In the genomic region with DNA sequence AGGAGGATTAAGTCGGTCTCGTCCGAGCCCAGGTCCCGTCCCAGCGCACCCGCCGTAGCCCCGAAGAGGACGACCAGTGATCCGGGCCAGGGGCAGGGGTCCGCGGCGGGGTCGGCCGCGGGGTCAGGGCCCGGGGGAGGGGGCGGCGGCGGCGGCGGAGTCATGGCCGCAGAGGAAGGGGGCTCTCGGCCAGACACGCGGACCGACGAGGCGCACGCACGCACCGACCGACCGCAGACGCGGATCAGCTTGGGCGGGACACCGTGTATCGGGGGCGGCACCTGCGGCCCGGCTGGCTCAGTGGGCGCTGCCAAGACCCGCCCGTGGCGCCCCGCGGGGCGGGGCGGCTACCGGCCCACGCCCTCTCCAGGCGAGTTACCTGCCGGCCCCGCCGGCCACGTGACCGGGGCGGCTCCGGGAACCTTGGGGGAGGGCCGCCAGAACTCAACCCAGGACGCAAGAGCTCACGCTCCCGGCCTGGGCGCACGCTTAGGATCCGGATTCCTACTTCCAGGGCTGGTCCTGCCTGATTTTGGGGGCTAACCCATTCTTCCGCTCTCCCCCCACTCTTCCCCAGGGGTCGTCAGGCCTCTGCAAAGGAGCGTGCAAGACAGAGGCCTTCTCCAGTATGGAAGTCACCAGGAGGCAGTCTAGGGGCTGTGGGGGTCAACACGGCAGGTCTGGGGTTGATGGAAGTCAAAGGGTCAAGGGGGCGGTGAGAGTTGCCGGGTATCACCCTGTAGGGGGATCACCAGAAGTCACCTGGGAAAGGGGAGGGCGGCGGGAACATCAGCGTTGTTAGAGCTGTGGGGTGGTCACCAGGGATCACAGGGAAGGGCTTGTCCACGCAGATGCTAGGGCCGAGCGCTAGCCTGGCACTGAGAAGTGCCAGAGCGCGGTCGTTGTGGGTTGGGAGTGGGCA, we compare ENCODE assay signal across 1 cellular context.
A peak's percentile ranks its signal among the peaks of the same experiment; 100 is the strongest.
TF ChIP-seq lines count a peak whose summit lies in the region.

Gene ESRP2 (minus strand): TSS at position 246 of the 922 bp plus-strand sequence. CDS start 82 bp downstream, at position 164.

TF ChIP-seq in HEK293, 187 proteins besides CTCF, POLR2A, EP300 and RAD21 (continued from another document and continues in another):
- TF ChIP-seq, protein P1, sequence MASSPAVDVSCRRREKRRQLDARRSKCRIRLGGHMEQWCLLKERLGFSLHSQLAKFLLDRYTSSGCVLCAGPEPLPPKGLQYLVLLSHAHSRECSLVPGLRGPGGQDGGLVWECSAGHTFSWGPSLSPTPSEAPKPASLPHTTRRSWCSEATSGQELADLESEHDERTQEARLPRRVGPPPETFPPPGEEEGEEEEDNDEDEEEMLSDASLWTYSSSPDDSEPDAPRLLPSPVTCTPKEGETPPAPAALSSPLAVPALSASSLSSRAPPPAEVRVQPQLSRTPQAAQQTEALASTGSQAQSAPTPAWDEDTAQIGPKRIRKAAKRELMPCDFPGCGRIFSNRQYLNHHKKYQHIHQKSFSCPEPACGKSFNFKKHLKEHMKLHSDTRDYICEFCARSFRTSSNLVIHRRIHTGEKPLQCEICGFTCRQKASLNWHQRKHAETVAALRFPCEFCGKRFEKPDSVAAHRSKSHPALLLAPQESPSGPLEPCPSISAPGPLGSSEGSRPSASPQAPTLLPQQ (tag by site-specific recombination; IDR thresholded peaks at IDR 0.05): no peak
- TF ChIP-seq ZNF645 (tag by site-specific recombination; IDR thresholded peaks at IDR 0.05) (no peak), ZNF596 (tag by site-specific recombination; IDR thresholded peaks at IDR 0.05) (0 out of 2 replicates have a peak, but pooled peaks have one; percentile 17), KLF10 (tag by site-specific recombination; IDR thresholded peaks at IDR 0.05) (peak; percentile 88), ZNF155 (tag by site-specific recombination; IDR thresholded peaks at IDR 0.05) (no peak), ZBTB8A (tag by site-specific recombination; IDR thresholded peaks at IDR 0.05) (peak; percentile 62), ZNF549 (tag by site-specific recombination; IDR thresholded peaks at IDR 0.05) (no peak), ZBTB26 (tag by site-specific recombination; optimal IDR thresholded peaks at IDR 0.05) (peak; percentile 49), ZFHX2 (tag by site-specific recombination; conservative IDR thresholded peaks at IDR 0.05) (peak; percentile 85), PRDM6 (tag by site-specific recombination; IDR thresholded peaks at IDR 0.05) (no peak), ZNF121 (tag by site-specific recombination; IDR thresholded peaks at IDR 0.05) (no peak), ZNF274 (IDR thresholded peaks at IDR 0.05; ENCODE audit: low read length) (no peak), ZNF274 (tag by site-specific recombination; IDR thresholded peaks at IDR 0.05; ENCODE audit: borderline replicate concordance) (no peak), ZNF768 (tag by site-specific recombination; IDR thresholded peaks at IDR 0.05) (no peak), ZNF133 (tag by site-specific recombination; IDR thresholded peaks at IDR 0.05) (no peak), ZNF433 (tag by site-specific recombination; IDR thresholded peaks at IDR 0.05; ENCODE audit: low read depth) (no peak), KLF17 (tag by site-specific recombination; IDR thresholded peaks at IDR 0.05) (no peak), ZNF571 (tag by site-specific recombination; IDR thresholded peaks at IDR 0.05) (no peak), ZNF404 (tag by site-specific recombination; IDR thresholded peaks at IDR 0.05) (no peak), ZNF670 (tag by site-specific recombination; IDR thresholded peaks at IDR 0.05; ENCODE audit: low read depth) (no peak), OSR2 (tag by site-specific recombination; IDR thresholded peaks at IDR 0.05) (peak; percentile 58; the same call in 1 of the 2 replicates), ZNF114 (tag by site-specific recombination; IDR thresholded peaks at IDR 0.05) (no peak), ZNF830 (tag by site-specific recombination; IDR thresholded peaks at IDR 0.05; ENCODE audit: low read depth) (no peak), IKZF3 (tag by site-specific recombination; IDR thresholded peaks at IDR 0.05) (peak; percentile 60; the same call in 1 of the 2 replicates), EGR2 (tag by site-specific recombination; IDR thresholded peaks at IDR 0.05; ENCODE audit: low read depth) (peak; percentile 30; the same call in 1 of the 2 replicates), ZBTB21 (tag by site-specific recombination; IDR thresholded peaks at IDR 0.05) (no peak), YY2 (tag by site-specific recombination; IDR thresholded peaks at IDR 0.05) (no peak), TSHZ1 (tag by site-specific recombination; IDR thresholded peaks at IDR 0.05; ENCODE audit: borderline replicate concordance) (no peak), ZNF140 (tag by site-specific recombination; IDR thresholded peaks at IDR 0.05) (no peak), ZNF629 (tag by site-specific recombination; IDR thresholded peaks at IDR 0.05) (no peak), ZBTB17 (tag by site-specific recombination; IDR thresholded peaks at IDR 0.05) (no peak; the same call in 1 of the 2 replicates), KLF1 (tag by site-specific recombination; IDR thresholded peaks at IDR 0.05) (peak; percentile 95), HOXC10 (CRISPR knock-in tag; IDR thresholded peaks at IDR 0.05) (no peak), ZNF37A (tag by site-specific recombination; IDR thresholded peaks at IDR 0.05) (no peak), ZFP37 (tag by site-specific recombination; IDR thresholded peaks at IDR 0.05) (no peak), ZNF423 (tag by site-specific recombination; IDR thresholded peaks at IDR 0.05) (no peak), BCL11B (tag by site-specific recombination; IDR thresholded peaks at IDR 0.05; ENCODE audit: low read depth) (peak; percentile 63; the same call in 1 of the 2 replicates), ZNF555 (tag by site-specific recombination; conservative IDR thresholded peaks at IDR 0.05) (no peak)
- TF ChIP-seq, protein P2, sequence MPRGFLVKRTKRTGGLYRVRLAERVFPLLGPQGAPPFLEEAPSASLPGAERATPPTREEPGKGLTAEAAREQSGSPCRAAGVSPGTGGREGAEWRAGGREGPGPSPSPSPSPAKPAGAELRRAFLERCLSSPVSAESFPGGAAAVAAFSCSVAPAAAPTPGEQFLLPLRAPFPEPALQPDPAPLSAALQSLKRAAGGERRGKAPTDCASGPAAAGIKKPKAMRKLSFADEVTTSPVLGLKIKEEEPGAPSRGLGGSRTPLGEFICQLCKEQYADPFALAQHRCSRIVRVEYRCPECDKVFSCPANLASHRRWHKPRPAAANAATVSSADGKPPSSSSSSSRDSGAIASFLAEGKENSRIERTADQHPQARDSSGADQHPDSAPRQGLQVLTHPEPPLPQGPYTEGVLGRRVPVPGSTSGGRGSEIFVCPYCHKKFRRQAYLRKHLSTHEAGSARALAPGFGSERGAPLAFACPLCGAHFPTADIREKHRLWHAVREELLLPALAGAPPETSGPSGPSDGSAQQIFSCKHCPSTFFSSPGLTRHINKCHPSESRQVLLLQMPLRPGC (tag by site-specific recombination; IDR thresholded peaks at IDR 0.05): no peak
- TF ChIP-seq, protein P3, sequence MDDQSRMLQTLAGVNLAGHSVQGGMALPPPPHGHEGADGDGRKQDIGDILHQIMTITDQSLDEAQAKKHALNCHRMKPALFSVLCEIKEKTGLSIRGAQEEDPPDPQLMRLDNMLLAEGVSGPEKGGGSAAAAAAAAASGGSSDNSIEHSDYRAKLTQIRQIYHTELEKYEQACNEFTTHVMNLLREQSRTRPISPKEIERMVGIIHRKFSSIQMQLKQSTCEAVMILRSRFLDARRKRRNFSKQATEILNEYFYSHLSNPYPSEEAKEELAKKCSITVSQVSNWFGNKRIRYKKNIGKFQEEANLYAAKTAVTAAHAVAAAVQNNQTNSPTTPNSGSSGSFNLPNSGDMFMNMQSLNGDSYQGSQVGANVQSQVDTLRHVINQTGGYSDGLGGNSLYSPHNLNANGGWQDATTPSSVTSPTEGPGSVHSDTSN (CRISPR knock-in tag; IDR thresholded peaks at IDR 0.05): no peak
- TF ChIP-seq, protein P4, sequence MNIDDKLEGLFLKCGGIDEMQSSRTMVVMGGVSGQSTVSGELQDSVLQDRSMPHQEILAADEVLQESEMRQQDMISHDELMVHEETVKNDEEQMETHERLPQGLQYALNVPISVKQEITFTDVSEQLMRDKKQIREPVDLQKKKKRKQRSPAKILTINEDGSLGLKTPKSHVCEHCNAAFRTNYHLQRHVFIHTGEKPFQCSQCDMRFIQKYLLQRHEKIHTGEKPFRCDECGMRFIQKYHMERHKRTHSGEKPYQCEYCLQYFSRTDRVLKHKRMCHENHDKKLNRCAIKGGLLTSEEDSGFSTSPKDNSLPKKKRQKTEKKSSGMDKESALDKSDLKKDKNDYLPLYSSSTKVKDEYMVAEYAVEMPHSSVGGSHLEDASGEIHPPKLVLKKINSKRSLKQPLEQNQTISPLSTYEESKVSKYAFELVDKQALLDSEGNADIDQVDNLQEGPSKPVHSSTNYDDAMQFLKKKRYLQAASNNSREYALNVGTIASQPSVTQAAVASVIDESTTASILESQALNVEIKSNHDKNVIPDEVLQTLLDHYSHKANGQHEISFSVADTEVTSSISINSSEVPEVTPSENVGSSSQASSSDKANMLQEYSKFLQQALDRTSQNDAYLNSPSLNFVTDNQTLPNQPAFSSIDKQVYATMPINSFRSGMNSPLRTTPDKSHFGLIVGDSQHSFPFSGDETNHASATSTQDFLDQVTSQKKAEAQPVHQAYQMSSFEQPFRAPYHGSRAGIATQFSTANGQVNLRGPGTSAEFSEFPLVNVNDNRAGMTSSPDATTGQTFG (tag by site-specific recombination; IDR thresholded peaks at IDR 0.05; ENCODE audit: borderline replicate concordance): no peak
